Comparison of ENCODE assay signal across 1 cellular context in the genomic region with DNA sequence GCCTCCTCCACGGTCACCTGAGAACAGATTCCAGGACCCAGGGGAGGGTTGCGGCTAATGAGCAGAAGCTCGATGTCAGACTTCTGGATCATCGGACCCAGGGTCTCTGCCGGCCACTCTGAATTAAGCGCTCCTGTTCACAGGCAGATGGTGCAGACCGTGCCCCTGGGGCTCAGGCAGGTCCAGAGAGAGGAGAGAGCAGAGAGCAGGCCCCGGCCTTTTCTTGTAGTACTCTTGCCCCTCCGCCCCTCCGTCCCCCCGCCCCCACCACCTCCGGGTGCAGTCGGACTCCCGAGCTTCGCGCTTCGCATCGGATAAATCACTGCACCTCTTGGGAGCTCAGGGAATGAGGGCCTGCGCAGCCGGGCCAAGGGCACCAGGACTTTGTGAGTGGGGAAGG.
TF ChIP-seq lines count a peak whose summit lies in the region.

No MANE protein-coding gene starts in this region.

TF ChIP-seq in WTC11, 78 proteins besides CTCF, POLR2A, EP300 and RAD21 (continued from another document):
- TF ChIP-seq IRF1 (CRISPR knock-in tag; IDR thresholded peaks at IDR 0.05) = no peak
- TF ChIP-seq ZBTB21 (CRISPR knock-in tag; IDR thresholded peaks at IDR 0.05; ENCODE audit: borderline replicate concordance) = no peak
- TF ChIP-seq, protein P1, sequence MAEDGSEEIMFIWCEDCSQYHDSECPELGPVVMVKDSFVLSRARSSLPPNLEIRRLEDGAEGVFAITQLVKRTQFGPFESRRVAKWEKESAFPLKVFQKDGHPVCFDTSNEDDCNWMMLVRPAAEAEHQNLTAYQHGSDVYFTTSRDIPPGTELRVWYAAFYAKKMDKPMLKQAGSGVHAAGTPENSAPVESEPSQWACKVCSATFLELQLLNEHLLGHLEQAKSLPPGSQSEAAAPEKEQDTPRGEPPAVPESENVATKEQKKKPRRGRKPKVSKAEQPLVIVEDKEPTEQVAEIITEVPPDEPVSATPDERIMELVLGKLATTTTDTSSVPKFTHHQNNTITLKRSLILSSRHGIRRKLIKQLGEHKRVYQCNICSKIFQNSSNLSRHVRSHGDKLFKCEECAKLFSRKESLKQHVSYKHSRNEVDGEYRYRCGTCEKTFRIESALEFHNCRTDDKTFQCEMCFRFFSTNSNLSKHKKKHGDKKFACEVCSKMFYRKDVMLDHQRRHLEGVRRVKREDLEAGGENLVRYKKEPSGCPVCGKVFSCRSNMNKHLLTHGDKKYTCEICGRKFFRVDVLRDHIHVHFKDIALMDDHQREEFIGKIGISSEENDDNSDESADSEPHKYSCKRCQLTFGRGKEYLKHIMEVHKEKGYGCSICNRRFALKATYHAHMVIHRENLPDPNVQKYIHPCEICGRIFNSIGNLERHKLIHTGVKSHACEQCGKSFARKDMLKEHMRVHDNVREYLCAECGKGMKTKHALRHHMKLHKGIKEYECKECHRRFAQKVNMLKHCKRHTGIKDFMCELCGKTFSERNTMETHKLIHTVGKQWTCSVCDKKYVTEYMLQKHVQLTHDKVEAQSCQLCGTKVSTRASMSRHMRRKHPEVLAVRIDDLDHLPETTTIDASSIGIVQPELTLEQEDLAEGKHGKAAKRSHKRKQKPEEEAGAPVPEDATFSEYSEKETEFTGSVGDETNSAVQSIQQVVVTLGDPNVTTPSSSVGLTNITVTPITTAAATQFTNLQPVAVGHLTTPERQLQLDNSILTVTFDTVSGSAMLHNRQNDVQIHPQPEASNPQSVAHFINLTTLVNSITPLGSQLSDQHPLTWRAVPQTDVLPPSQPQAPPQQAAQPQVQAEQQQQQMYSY (CRISPR knock-in tag; IDR thresholded peaks at IDR 0.05) = no peak
- TF ChIP-seq IRF2 (CRISPR knock-in tag; IDR thresholded peaks at IDR 0.05; ENCODE audit: borderline replicate concordance, low read depth) = no peak
- no peak for TF ChIP-seq TEAD1 (CRISPR knock-in tag; IDR thresholded peaks at IDR 0.05)
- TF ChIP-seq SOX15 (CRISPR knock-in tag; IDR thresholded peaks at IDR 0.05) = no peak
- TF ChIP-seq FOXP1 (CRISPR knock-in tag; IDR thresholded peaks at IDR 0.05; ENCODE audit: borderline replicate concordance) = no peak
- TF ChIP-seq NR2C2 (CRISPR knock-in tag; IDR thresholded peaks at IDR 0.05) = no peak
